ENCODE assay signal across 40 cellular contexts in the genomic region with DNA sequence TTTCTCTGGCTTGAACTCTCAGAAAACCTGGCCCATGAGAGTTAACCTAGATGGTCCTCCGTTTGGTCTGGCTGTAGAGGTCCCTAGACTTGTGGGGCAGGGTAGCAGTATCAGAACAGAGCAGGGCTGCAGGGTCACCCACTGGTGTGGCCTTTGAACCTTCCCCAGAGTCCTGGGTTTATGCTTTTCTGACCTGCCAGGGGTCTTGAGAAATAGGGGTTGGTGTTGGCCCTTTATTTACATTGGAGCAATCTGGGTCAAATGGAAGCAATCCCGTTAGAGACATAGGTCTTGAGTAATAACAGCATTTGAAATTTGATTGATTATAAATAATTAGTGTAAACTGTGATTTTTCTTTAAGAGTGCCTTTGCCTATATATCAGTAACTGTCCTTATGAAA. TPM values are rescaled to one million over a fixed set of nuclear protein-coding genes. Genes with fewer than 3 reads are reported as not detected.
DNase-seq lines count a peak whose midpoint lies in the region; ATAC-seq, FAIRE-seq and TF ChIP-seq lines count a peak whose summit lies in the region.
"Had no signal": no experiment of that assay in that cellular context is flagged by ENCODE, and none has a peak within 500 bp of the region (broad histone marks: within the 10 kb centered on the region; RNA-seq: fewer than 3 reads in every experiment).

No MANE protein-coding gene starts in this region.

- H3K9me3 ChIP-seq in HepG2 (ENCODE audit: low read length) (no peaks in the 10 kb centered on the region), liver (ENCODE audit: control insufficient read depth in 4 of 4, low read length in 3 of 4) (no peaks in the 10 kb centered on the region), right lobe of liver (no peaks in the 10 kb centered on the region)
- H3K9me3 ChIP-seq: A549, BE2C had no signal

- no peak overlapping the region for H2AFZ ChIP-seq in HepG2 (ENCODE audit: low read length)

- no TSS peak for BruUV-seq in HepG2 (replicated peaks; lab: Mats Ljungman, UMichigan)

- no peak for TF ChIP-seq POLR2A in HepG2 (IDR thresholded peaks at IDR 0.05; ENCODE audit: insufficient read depth in 1 of 2, low read depth in 2 of 2, low read length in 2 of 2)
- TF ChIP-seq POLR2A in right lobe of liver (IDR thresholded peaks at IDR 0.05) = no peak

- H3K36me3 ChIP-seq in HepG2 (replicated peaks in 1 of 2; ENCODE audit: control insufficient read depth in 1 of 2, insufficient read depth in 2 of 2, low read length in 2 of 2) (no peaks in the 10 kb centered on the region), liver (ENCODE audit: control insufficient read depth in 4 of 4, insufficient read depth in 3 of 4, low read depth in 1 of 4, low read length in 3 of 4) (no peaks in the 10 kb centered on the region), right lobe of liver (no peaks in the 10 kb centered on the region), H7 (replicated peaks; ENCODE audit: control insufficient read depth, insufficient read depth, low read length) (no peaks in the 10 kb centered on the region)
- H3K36me3 ChIP-seq: BE2C; BLaER1; BLaER1 treated with 17β-estradiol and CSF1 and Interleukin-3, amounts not matched to agents 10 nM and 100 nM had no signal

- FAIRE-seq in HepG2 (lab: Jason Lieb, UNC) = no peak
- FAIRE-seq: A204.1, A549, D721Med had no signal

- no peaks in the 10 kb centered on the region for H3K79me2 ChIP-seq in HepG2 (ENCODE audit: insufficient read depth, low read length)

- H3K27ac Mint-ChIP-seq in stimulated activated naive B cell treated with anti-CD40 and anti-IgM and Interleukin-4, amounts not matched to agents 10 μg/mL and 1 μg/mL and 100 μg/mL, for 72 hours = no peak overlapping the region
- H3K27ac Mint-ChIP-seq: B cell; CD14-positive monocyte; CD4-positive, alpha-beta memory T cell; CD4-positive, alpha-beta T cell; CD4-positive, CD25-positive, alpha-beta regulatory T cell; CD8-positive, alpha-beta T cell had no signal

- H3K27me3 ChIP-seq in HepG2 (ENCODE audit: control insufficient read depth in 1 of 2, insufficient read depth in 2 of 2, low read length in 2 of 2) (peaks cover 0 to 1% of the 10 kb centered on the region in 2 experiments; a peak in 2 of 5 replicates), liver (ENCODE audit: control insufficient read depth in 4 of 4, insufficient read depth in 4 of 4, low read length in 3 of 4) (no peaks in the 10 kb centered on the region), right lobe of liver (no peaks in the 10 kb centered on the region), H7 (ENCODE audit: control insufficient read depth, insufficient read depth, low read length) (no peaks in the 10 kb centered on the region; the same call in 1 of the 2 replicates)
- H3K27me3 ChIP-seq: BE2C; BLaER1; BLaER1 treated with 17β-estradiol and CSF1 and Interleukin-3, amounts not matched to agents 10 nM and 100 nM had no signal

- no peak overlapping the region for H3K4me3 Mint-ChIP-seq in stimulated activated naive B cell treated with anti-CD40 and anti-IgM and Interleukin-4, amounts not matched to agents 10 μg/mL and 1 μg/mL and 100 μg/mL, for 72 hours
- H3K4me3 Mint-ChIP-seq: B cell; CD14-positive monocyte; CD4-positive, alpha-beta memory T cell; CD4-positive, alpha-beta T cell; CD4-positive, CD25-positive, alpha-beta regulatory T cell; CD8-positive, alpha-beta memory T cell; CD8-positive, alpha-beta T cell had no signal

- no peak overlapping the region for H3K4me3 ChIP-seq in HepG2 (replicated peaks in 1 of 3; ENCODE audit: insufficient read depth in 1 of 3, low read depth in 2 of 3, low read length in 3 of 3)
- H3K4me3 ChIP-seq in liver (ENCODE audit: low read depth in 1 of 3, low read length in 3 of 3) = no peak overlapping the region
- H3K4me3 ChIP-seq in right lobe of liver = no peak overlapping the region
- H3K4me3 ChIP-seq in H7 (ENCODE audit: insufficient read depth, low read depth, low read length) = no peak overlapping the region
- H3K4me3 ChIP-seq: A549; BLaER1; BLaER1 treated with 17β-estradiol and CSF1 and Interleukin-3, amounts not matched to agents 10 nM and 100 nM had no signal

- H3K4me2 ChIP-seq in HepG2 (ENCODE audit: low read depth, low read length) = no peak overlapping the region
- H3K4me2 ChIP-seq: A549; BLaER1; BLaER1 treated with 17β-estradiol and CSF1 and Interleukin-3, amounts not matched to agents 10 nM and 100 nM had no signal

- 0% methylated on average over 2 of the region's 2 CpGs for WGBS in HepG2 (ENCODE audit: low lambda C conversion rate)
- 39% methylated on average over 2 of the region's 2 CpGs for WGBS in liver
- WGBS in right lobe of liver (ENCODE audit: insufficient coverage, low coverage, low lambda C conversion rate, missing lambda C conversion rate) = 34% methylated on average over 2 of the region's 2 CpGs

- in situ Hi-C loops in HepG2 (cut with HindIII; ENCODE audit: extremely low pct_ligation_motif_present, low pct_unique_long_range_greater_than_20kb) = no loop called here

- no peaks in the 10 kb centered on the region for H3K4me1 Mint-ChIP-seq in stimulated activated naive B cell treated with anti-CD40 and anti-IgM and Interleukin-4, amounts not matched to agents 10 μg/mL and 1 μg/mL and 100 μg/mL, for 72 hours
- H3K4me1 Mint-ChIP-seq: B cell; CD4-positive, alpha-beta memory T cell; CD8-positive, alpha-beta memory T cell had no signal

- ATAC-seq in left lobe of liver = peak; percentile 90
- ATAC-seq in HepG2 = peak; percentile 39; the same call in 1 of the 3 replicates
- peak; percentile 66 to 93 (median 83) for ATAC-seq in right lobe of liver
- ATAC-seq in GM21447 (IDR thresholded peaks at IDR 0.05; ENCODE audit: unreplicated experiment) = no peak
- no peak for ATAC-seq in HG02623 (IDR thresholded peaks at IDR 0.05; ENCODE audit: unreplicated experiment)
- ATAC-seq in stimulated activated naive B cell treated with anti-CD40 and anti-IgM and Interleukin-4, amounts not matched to agents 10 μg/mL and 1 μg/mL and 100 μg/mL, for 72 hours (replicated peaks) = no peak
- ATAC-seq: A549; CD8-positive, alpha-beta T cell had no signal

- DNase-seq in left lobe of liver (ENCODE audit: low spot score) = no peak
- DNase-seq in HepG2 (ENCODE audit: low spot score) = no peak
- peak in 1 of 3 donors; percentile 58 for DNase-seq in right lobe of liver
- no peak for DNase-seq in H7
- no peak for DNase-seq in stimulated activated naive B cell treated with anti-CD40 and anti-IgM and Interleukin-4, amounts not matched to agents 10 μg/mL and 1 μg/mL and 100 μg/mL, for 72 hours
- DNase-seq: 8988T; ACHN; AML-193; BE2C; C1 segment of cervical spinal cord; Caco-2; Calu3; CD4-positive, alpha-beta memory T cell; CD4-positive, alpha-beta T cell; CD4-positive, CD25-positive, alpha-beta regulatory T cell; CD8-positive, alpha-beta memory T cell; CD8-positive, alpha-beta T cell; COR-L47; DMS 273 treated with DMSO at 0.1 percent for 48 hours; DMS153; DMS53; DMS79; DMS79 treated with DMSO at 0.1 percent for 48 hours; DND-41; EL had no signal

- H3K9ac ChIP-seq in HepG2 (ENCODE audit: insufficient read depth, low read depth, low read length) (no peak overlapping the region), liver (ENCODE audit: low read depth in 1 of 2, low read length in 2 of 2) (no peak overlapping the region)
- H3K9ac ChIP-seq: BLaER1; BLaER1 treated with 17β-estradiol and CSF1 and Interleukin-3, amounts not matched to agents 10 nM and 100 nM had no signal

- TF ChIP-seq EP300 in HepG2 (IDR thresholded peaks at IDR 0.05; ENCODE audit: low read depth in 2 of 2, low read length in 2 of 2) = no peak
- no peak for TF ChIP-seq EP300 in HepG2 (CRISPR knock-in tag; IDR thresholded peaks at IDR 0.05; ENCODE audit: borderline replicate concordance)

- H3K9me3 Mint-ChIP-seq in stimulated activated naive B cell treated with anti-CD40 and anti-IgM and Interleukin-4, amounts not matched to agents 10 μg/mL and 1 μg/mL and 100 μg/mL, for 72 hours = no peaks in the 10 kb centered on the region
- H3K9me3 Mint-ChIP-seq: CD8-positive, alpha-beta memory T cell had no signal

- H3K4me1 ChIP-seq in HepG2 (ENCODE audit: insufficient read depth, low read length) (peaks cover 20% of the 10 kb centered on the region; the same call in 1 of the 2 replicates), liver (ENCODE audit: control insufficient read depth in 4 of 4, insufficient read depth in 4 of 4, low read length in 3 of 4) (peaks cover 0 to 6% (median 4%) of the 10 kb centered on the region in 4 donors), right lobe of liver (peaks cover 0 to 14% (median 0%) of the 10 kb centered on the region in 4 donors)
- H3K4me1 ChIP-seq: A549; BE2C; BLaER1; BLaER1 treated with 17β-estradiol and CSF1 and Interleukin-3, amounts not matched to agents 10 nM and 100 nM; Caco-2 had no signal

- H3K36me3 Mint-ChIP-seq in stimulated activated naive B cell treated with anti-CD40 and anti-IgM and Interleukin-4, amounts not matched to agents 10 μg/mL and 1 μg/mL and 100 μg/mL, for 72 hours = no peaks in the 10 kb centered on the region
- H3K36me3 Mint-ChIP-seq: CD14-positive monocyte had no signal

- no peaks in the 10 kb centered on the region for H4K20me1 ChIP-seq in HepG2 (ENCODE audit: insufficient read depth, low read length)
- H4K20me1 ChIP-seq: BLaER1; BLaER1 treated with 17β-estradiol and CSF1 and Interleukin-3, amounts not matched to agents 10 nM and 100 nM had no signal

- peaks cover 11 to 22% of the 10 kb centered on the region in 2 donors for H3K27me3 Mint-ChIP-seq in stimulated activated naive B cell treated with anti-CD40 and anti-IgM and Interleukin-4, amounts not matched to agents 10 μg/mL and 1 μg/mL and 100 μg/mL, for 72 hours
- H3K27me3 Mint-ChIP-seq: CD4-positive, alpha-beta memory T cell; CD4-positive, alpha-beta T cell had no signal

- no peak for TF ChIP-seq CTCF in HepG2 (CRISPR knock-in tag; IDR thresholded peaks at IDR 0.05)
- TF ChIP-seq CTCF in liver (IDR thresholded peaks at IDR 0.05; ENCODE audit: low read depth, low read length, missing input control) = no peak
- TF ChIP-seq CTCF in right lobe of liver (IDR thresholded peaks at IDR 0.05) = no peak

- POLR2A ChIA-PET in HepG2 (lab: Yijun Ruan, JAX) = no interaction called here

- intact Hi-C loops in HepG2 (cut with micrococcal nuclease; ENCODE audit: unreplicated experiment) = no loop called here
- intact Hi-C loops in right lobe of liver (cut with DNase I) = no loop called here

- H3K27ac ChIP-seq in HepG2 (ENCODE audit: extremely low read length, insufficient read depth, low read length) (no peak overlapping the region), liver (ENCODE audit: low read depth in 1 of 2, low read length in 2 of 2) (no peak overlapping the region), right lobe of liver (no peak overlapping the region)
- H3K27ac ChIP-seq: 22Rv1; A549; BLaER1; BLaER1 treated with 17β-estradiol and CSF1 and Interleukin-3, amounts not matched to agents 10 nM and 100 nM; C4-2B had no signal

- CTCF ChIA-PET in HepG2 (lab: Yijun Ruan, JAX; ENCODE audit: low intra/inter-chr PET ratio, low total read pairs) = no interaction called here

- TF ChIP-seq RAD21 in HepG2 (CRISPR knock-in tag; IDR thresholded peaks at IDR 0.05) (no peak), liver (IDR thresholded peaks at IDR 0.05) (no peak)

RNA-seq across cellular contexts. Expression of a gene that starts 23.8 kb away (rescaled TPM):
- 0.05 TPM for total RNA-seq in left lobe of liver
- total RNA-seq in HepG2 (2016; rRNA removed; fragmentation: Illumina TruSeq; extraction: Trizol) = not detected in 2 replicates
- not detected in 2 replicates for total RNA-seq in HepG2 (2016; cell fraction: cytosol; rRNA removed; fragmentation: Illumina TruSeq; extraction: Trizol; ENCODE audit: low read depth)
- total RNA-seq in HepG2 (2016; cell fraction: insoluble cytoplasmic fraction; rRNA removed; fragmentation: Illumina TruSeq; extraction: Trizol) = not detected in 2 replicates
- total RNA-seq in HepG2 (2016; cell fraction: membrane; rRNA removed; fragmentation: Illumina TruSeq; extraction: Trizol) = not detected in 2 replicates
- not detected in 2 replicates for total RNA-seq in HepG2 (2016; cell fraction: nucleus; rRNA removed; fragmentation: Illumina TruSeq; extraction: Trizol)
- polyA plus RNA-seq in HepG2 (2011; rRNA removed) = 0.09 and 0.13 TPM in 2 replicates
- polyA plus RNA-seq in HepG2 (2011; cell fraction: cytosol; rRNA removed) = 0.01 TPM in 1 of 2 replicates, not detected in the other
- polyA plus RNA-seq in HepG2 (2011; cell fraction: nucleus; rRNA removed) = 0.56 and 0.99 TPM in 2 replicates
- 0.47 and 0.54 TPM in 2 replicates for polyA plus RNA-seq in HepG2 (2012)
- polyA plus RNA-seq in HepG2 (2016; cell fraction: cytosol; fragmentation: Illumina TruSeq; extraction: Trizol; ENCODE audit: low read depth) = not detected in 2 replicates
- polyA plus RNA-seq in HepG2 (2016; cell fraction: insoluble cytoplasmic fraction; fragmentation: Illumina TruSeq; extraction: Trizol; ENCODE audit: low read depth) = not detected in 2 replicates
- polyA plus RNA-seq in HepG2 (2016; cell fraction: membrane; fragmentation: Illumina TruSeq; extraction: Trizol; ENCODE audit: low read depth) = not detected in 2 replicates
- polyA plus RNA-seq in HepG2 (2016; cell fraction: nucleus; fragmentation: Illumina TruSeq; extraction: Trizol; ENCODE audit: insufficient read depth, low read depth) = not detected in 2 replicates
- 0.40 TPM in 1 of 2 replicates, not detected in the other for polyA minus RNA-seq in HepG2 (2011; rRNA and poly(A)+ RNA removed; ENCODE audit: low replicate concordance)
- polyA minus RNA-seq in HepG2 (2011; cell fraction: cytosol; rRNA and poly(A)+ RNA removed) = not detected in 2 replicates
- polyA minus RNA-seq in HepG2 (2011; cell fraction: nucleus; rRNA and poly(A)+ RNA removed) = 0.77 and 0.99 TPM in 2 replicates
- total RNA-seq in liver = under 1 TPM; 0.09 to 0.17 TPM
- polyA plus RNA-seq in liver = under 1 TPM; 0.43 to 0.63 TPM
- under 1 TPM in 4 of 6 experiments, not detected in 2; 0.04 to 0.18 (median 0.15) TPM for total RNA-seq in right lobe of liver
- total RNA-seq in H7 (2014; rRNA removed; shearing (Covaris generic)) = 0.33 and 1.3 TPM in 2 replicates
- total RNA-seq: A172, A673, Daoy had no signal

RNA-seq across cellular contexts. Expression of a gene that starts 33.4 kb away (rescaled TPM):
- total RNA-seq in left lobe of liver = 11.3 TPM
- 10.1 and 11.4 TPM in 2 replicates for total RNA-seq in HepG2 (2016; rRNA removed; fragmentation: Illumina TruSeq; extraction: Trizol)
- total RNA-seq in HepG2 (2016; cell fraction: cytosol; rRNA removed; fragmentation: Illumina TruSeq; extraction: Trizol; ENCODE audit: low read depth) = 2.1 and 3.6 TPM in 2 replicates
- total RNA-seq in HepG2 (2016; cell fraction: insoluble cytoplasmic fraction; rRNA removed; fragmentation: Illumina TruSeq; extraction: Trizol) = 9.3 and 12.3 TPM in 2 replicates
- total RNA-seq in HepG2 (2016; cell fraction: membrane; rRNA removed; fragmentation: Illumina TruSeq; extraction: Trizol) = 4.6 and 5.7 TPM in 2 replicates
- 8.0 and 8.9 TPM in 2 replicates for total RNA-seq in HepG2 (2016; cell fraction: nucleus; rRNA removed; fragmentation: Illumina TruSeq; extraction: Trizol)
- 12.4 and 12.8 TPM in 2 replicates for polyA plus RNA-seq in HepG2 (2011; rRNA removed)
- polyA plus RNA-seq in HepG2 (2011; cell fraction: cytosol; rRNA removed) = 7.2 and 10.7 TPM in 2 replicates
- 30.9 and 33.2 TPM in 2 replicates for polyA plus RNA-seq in HepG2 (2011; cell fraction: nucleus; rRNA removed)
- polyA plus RNA-seq in HepG2 (2012) = 10.6 and 11.1 TPM in 2 replicates
- polyA plus RNA-seq in HepG2 (2016; cell fraction: cytosol; fragmentation: Illumina TruSeq; extraction: Trizol; ENCODE audit: low read depth) = 2.2 and 2.7 TPM in 2 replicates
- 6.8 and 9.0 TPM in 2 replicates for polyA plus RNA-seq in HepG2 (2016; cell fraction: insoluble cytoplasmic fraction; fragmentation: Illumina TruSeq; extraction: Trizol; ENCODE audit: low read depth)
- polyA plus RNA-seq in HepG2 (2016; cell fraction: membrane; fragmentation: Illumina TruSeq; extraction: Trizol; ENCODE audit: low read depth) = 3.9 and 5.6 TPM in 2 replicates
- 13.4 and 22.2 TPM in 2 replicates for polyA plus RNA-seq in HepG2 (2016; cell fraction: nucleus; fragmentation: Illumina TruSeq; extraction: Trizol; ENCODE audit: insufficient read depth, low read depth)
- polyA minus RNA-seq in HepG2 (2011; rRNA and poly(A)+ RNA removed; ENCODE audit: low replicate concordance) = 2.2 and 34.5 TPM in 2 replicates
- polyA minus RNA-seq in HepG2 (2011; cell fraction: cytosol; rRNA and poly(A)+ RNA removed) = 11.5 and 15.0 TPM in 2 replicates
- polyA minus RNA-seq in HepG2 (2011; cell fraction: nucleus; rRNA and poly(A)+ RNA removed) = 8.4 and 11.8 TPM in 2 replicates
- total RNA-seq in liver = 10 to 100 TPM in 1 of 2 donors, 1 to 10 TPM in 1; 9.5 to 10.5 TPM
- 1 to 10 TPM; 6.7 to 8.7 TPM for polyA plus RNA-seq in liver
- total RNA-seq in right lobe of liver = 10 to 100 TPM in 1 of 6 experiments, 1 to 10 TPM in 5; 6.5 to 10.2 (median 7.7) TPM
- total RNA-seq in H7 (2014; rRNA removed; shearing (Covaris generic)) = 22.2 and 22.3 TPM in 2 replicates

Comparison
In these comparisons a context has a peak if more than half of its experiments do, and no peak if none do; other contexts are left out.
1. ATAC-seq: peak in left lobe of liver (single experiment), HepG2 (single experiment) and right lobe of liver (4 of 4); none in GM21447 (single experiment), HG02623 (single experiment) and stimulated activated naive B cell treated with anti-CD40 and anti-IgM and Interleukin-4, amounts not matched to agents 10 μg/mL and 1 μg/mL and 100 μg/mL, for 72 hours (0 of 2).